In genomic region chr13:51726446-51727185, GRCh38 we compare ENCODE assay signal across 1 cellular context.
TF ChIP-seq lines count a peak whose summit lies in the region.

No MANE protein-coding gene starts in this region.

TF ChIP-seq in liver, 16 proteins besides CTCF, POLR2A, EP300 and RAD21 (continued from another document):
- TF ChIP-seq ZBTB33 (IDR thresholded peaks at IDR 0.05) (no peak), EGR1 (IDR thresholded peaks at IDR 0.05; ENCODE audit: low read depth in 2 of 2) (no peak), FOXA1 (IDR thresholded peaks at IDR 0.05) (no peak), YY1 (IDR thresholded peaks at IDR 0.05) (peak; percentile 90), TAF1 (conservative IDR thresholded peaks at IDR 0.05) (no peak), JUND (IDR thresholded peaks at IDR 0.05) (peak; percentile 34 to 45), HNF4A (conservative IDR thresholded peaks at IDR 0.05) (peak; percentile 22 to 56), SP1 (IDR thresholded peaks at IDR 0.05) (no peak), RXRA (IDR thresholded peaks at IDR 0.05) (peak in 1 of 2 donors; percentile 60), ATF3 (IDR thresholded peaks at IDR 0.05) (no peak)
TF ChIP-seq in liver: peak in this region for 4.
